Comparison of ENCODE assay signal across 1 cellular context in genomic region chr15:45548753-45549520, GRCh38.
TF ChIP-seq lines count a peak whose summit lies in the region.

No MANE protein-coding gene starts in this region.

TF ChIP-seq in H1, 55 proteins besides CTCF, POLR2A, EP300 and RAD21 (continued from another document):
- TF ChIP-seq USF2 (IDR thresholded peaks at IDR 0.05; ENCODE audit: low read length) (no peak), CBX5 (IDR thresholded peaks at IDR 0.05; ENCODE audit: low read depth, low read length) (no peak), CTBP2 (IDR thresholded peaks at IDR 0.05; ENCODE audit: borderline replicate concordance, insufficient read depth, insufficient read length, low read length) (no peak), RXRA (IDR thresholded peaks at IDR 0.05; ENCODE audit: insufficient read depth, low read depth, low read length) (no peak), CBX8 (IDR thresholded peaks at IDR 0.05; ENCODE audit: borderline replicate concordance, low read depth, low read length) (no peak), CHD1 (IDR thresholded peaks at IDR 0.05; ENCODE audit: low read depth, low read length) (no peak), POU5F1 (IDR thresholded peaks at IDR 0.05; ENCODE audit: low read depth, low read length) (no peak), SP1 (IDR thresholded peaks at IDR 0.05; ENCODE audit: low read depth, low read length) (no peak), GABPA (IDR thresholded peaks at IDR 0.05; ENCODE audit: borderline replicate concordance, insufficient read depth, low read length) (no peak), CEBPB (IDR thresholded peaks at IDR 0.05; ENCODE audit: low read depth, low read length) (no peak)
